Comparison of ENCODE assay signal across 29 cellular contexts in genomic region chr10:109166935-109167334, GRCh38.
"Had no signal": no experiment of that assay in that cellular context is flagged by ENCODE, and none has a peak within 500 bp of the region (broad histone marks: within the 10 kb centered on the region; RNA-seq: fewer than 3 reads in every experiment).

No MANE protein-coding gene starts in this region.

- H3K9me3 Mint-ChIP-seq: type B pancreatic cell had no signal

- H3K4me3 ChIP-seq: esophagus muscularis mucosa, pancreas, prostate gland, skin epidermis, uterus had no signal

- DNase-seq: activated CD4-positive, alpha-beta T cell treated with anti-CD3 and anti-CD28 coated beads for 36 hours; activated CD4-positive, alpha-beta T cell treated with anti-CD3 and anti-CD28 coated beads, Interleukin-2, amount 50 U/mL, for 4 hours; activated CD4-positive, CD25-positive, alpha-beta regulatory T cell; activated naive CD4-positive, alpha-beta T cell; activated T-cell treated with anti-CD3 and anti-CD28 coated beads for 4 hours; activated T-cell treated with anti-CD3 and anti-CD28 coated beads, Interleukin-2, amount 50 U/mL, for 72 hours; anterior cingulate cortex; endodermal cell; head of caudate nucleus; hippocampal formation; left cardiac atrium; left ventricle myocardium superior; naive B cell; nucleus accumbens; pancreas; retina; stimulated activated CD4-positive, alpha-beta T cell treated with anti-CD3 and anti-CD28 coated beads, Interleukin-12 subunit alpha, Interleukin-12 subunit beta, amount 100 ng/mL, for 4 hours; stimulated activated CD4-positive, alpha-beta T cell treated with anti-CD3 and anti-CD28 coated beads, Interleukin-4, amount 100 ng/mL, for 1 hour; uterus had no signal

- H3K27ac ChIP-seq: esophagus muscularis mucosa, pancreas, prostate gland, skin epidermis, uterus had no signal

- H3K27me3 Mint-ChIP-seq: activated CD4-positive, alpha-beta T cell treated with anti-CD3 and anti-CD28 coated beads for 36 hours; central memory CD8-positive, alpha-beta T cell; dendritic cell treated with granulocyte-macrophage colony-stimulating factor and Interleukin-4, amounts not matched to agents 40 ng/mL and 50 ng/mL, for 4 days; naive B cell; stimulated activated naive CD8-positive, alpha-beta T cell treated with anti-CD3 and anti-CD28 coated beads, Interleukin-15, Interleukin-2, amounts not matched to agents 100 ng/mL and 50 ng/mL, for 24 hours; type B pancreatic cell had no signal

- H3K4me1 ChIP-seq: esophagus muscularis mucosa, pancreas, prostate gland, uterus had no signal

- H3K9me3 ChIP-seq: esophagus muscularis mucosa, pancreas, prostate gland, uterus had no signal

- H3K27ac Mint-ChIP-seq: activated CD4-positive, alpha-beta T cell treated with anti-CD3 and anti-CD28 coated beads for 36 hours; activated naive CD4-positive, alpha-beta T cell treated with anti-CD3 and anti-CD28 coated beads, Interleukin-2, amount 50 U/mL, for 72 hours; activated T-cell treated with anti-CD3 and anti-CD28 coated beads, Interleukin-2, amount 50 U/mL, for 72 hours; dendritic cell treated with granulocyte-macrophage colony-stimulating factor and Interleukin-4, amounts not matched to agents 40 ng/mL and 50 ng/mL, for 4 days; endodermal cell; naive B cell; stimulated activated naive CD8-positive, alpha-beta T cell treated with anti-CD3 and anti-CD28 coated beads, Interleukin-15, Interleukin-2, amounts not matched to agents 100 ng/mL and 50 ng/mL, for 24 hours; type B pancreatic cell had no signal

- ATAC-seq: activated CD4-positive, alpha-beta T cell treated with anti-CD3 and anti-CD28 coated beads for 36 hours; activated naive CD4-positive, alpha-beta T cell treated with anti-CD3 and anti-CD28 coated beads, Interleukin-2, amount 50 U/mL, for 72 hours; activated T-cell treated with anti-CD3 and anti-CD28 coated beads, Interleukin-2, amount 50 U/mL, for 72 hours; left cardiac atrium; left ventricle myocardium superior; pancreas; sciatic nerve had no signal

- H3K36me3 ChIP-seq: esophagus muscularis mucosa, pancreas, prostate gland, uterus had no signal

- H3K36me3 Mint-ChIP-seq: activated naive CD4-positive, alpha-beta T cell treated with anti-CD3 and anti-CD28 coated beads, Interleukin-2, amount 50 U/mL, for 72 hours; naive B cell; type B pancreatic cell had no signal

- H3K4me3 Mint-ChIP-seq: activated CD4-positive, alpha-beta T cell treated with anti-CD3 and anti-CD28 coated beads for 36 hours; activated T-cell treated with anti-CD3 and anti-CD28 coated beads, Interleukin-2, amount 50 U/mL, for 72 hours; central memory CD8-positive, alpha-beta T cell; dendritic cell treated with granulocyte-macrophage colony-stimulating factor and Interleukin-4, amounts not matched to agents 40 ng/mL and 50 ng/mL, for 4 days; endodermal cell; naive B cell; neural crest cell; stimulated activated naive CD8-positive, alpha-beta T cell treated with anti-CD3 and anti-CD28 coated beads, Interleukin-15, Interleukin-2, amounts not matched to agents 100 ng/mL and 50 ng/mL, for 24 hours; type B pancreatic cell had no signal

- H3K4me1 Mint-ChIP-seq: activated CD4-positive, alpha-beta T cell treated with anti-CD3 and anti-CD28 coated beads for 36 hours; central memory CD8-positive, alpha-beta T cell; endodermal cell; naive B cell; neural crest cell had no signal

- H3K27me3 ChIP-seq: esophagus muscularis mucosa, uterus had no signal
